In the genomic region with DNA sequence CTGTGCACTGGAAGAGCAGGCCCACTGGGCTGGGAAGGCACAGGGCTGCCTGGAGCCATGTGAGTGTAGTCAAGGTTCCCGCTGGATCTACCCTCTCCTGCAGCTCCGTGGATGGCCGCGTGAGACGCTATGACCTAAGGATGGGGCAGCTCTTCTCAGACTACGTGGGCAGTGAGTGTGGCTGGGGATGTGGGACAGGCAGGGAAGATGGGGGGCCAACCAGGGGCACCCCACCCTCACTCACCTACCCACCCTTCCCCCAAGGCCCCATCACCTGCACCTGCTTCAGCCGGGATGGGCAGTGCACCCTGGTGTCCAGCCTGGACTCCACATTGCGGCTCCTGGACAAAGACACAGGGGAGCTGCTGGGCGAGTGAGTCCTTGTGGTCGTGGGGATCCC, we compare ENCODE assay signal across 1 cellular context.
TF ChIP-seq lines count a peak whose summit lies in the region.

No MANE protein-coding gene starts in this region.

TF ChIP-seq in H1, 55 proteins besides CTCF, POLR2A, EP300 and RAD21:
- no peak for TF ChIP-seq PHF8 (conservative IDR thresholded peaks at IDR 0.05; ENCODE audit: low read depth, low read length)
- TF ChIP-seq POLR2AphosphoS5 (IDR thresholded peaks at IDR 0.05; ENCODE audit: low read depth, low read length), result peak; percentile 52; the same call in 1 of the 2 replicates
